In the genomic region with DNA sequence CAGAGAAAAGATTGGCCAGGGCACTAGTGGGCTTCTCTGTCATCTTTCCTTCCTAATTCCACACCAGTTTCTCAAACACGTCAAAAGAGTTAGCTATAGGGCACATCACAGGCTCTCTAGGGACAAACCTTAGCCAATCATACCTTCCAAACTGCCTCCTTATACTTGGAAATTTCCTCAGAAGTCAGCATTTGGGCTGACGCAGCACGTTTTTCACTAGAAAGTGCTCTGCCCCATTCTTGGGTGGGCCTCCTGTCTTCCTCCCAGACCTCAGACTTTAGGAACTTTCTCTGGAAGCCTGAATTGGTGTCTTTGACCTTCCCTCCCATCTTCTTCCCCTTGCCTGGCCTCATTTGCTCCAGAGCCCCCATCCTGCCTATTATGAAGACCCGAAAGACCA, we compare ENCODE assay signal across 8 cellular contexts. TPM values are rescaled to one million over a fixed set of nuclear protein-coding genes. Genes with fewer than 3 reads are reported as not detected.
A peak's percentile ranks its signal among the peaks of the same experiment; 100 is the strongest.
DNase-seq lines count a peak whose midpoint lies in the region; ATAC-seq and TF ChIP-seq lines count a peak whose summit lies in the region.

No MANE protein-coding gene starts in this region.

- in situ Hi-C loops in GM13977 (cut with MboI; ENCODE audit: low pct_unique_long_range_greater_than_20kb, low sequenced_read_pairs, unreplicated experiment): no loop called here

- H3K27me3 Mint-ChIP-seq in HFFc6 (ENCODE audit: insufficient read depth): peaks cover 7% of the 10 kb centered on the region
- peaks cover 10% of the 10 kb centered on the region for H3K27me3 Mint-ChIP-seq in activated CD8-positive, alpha-beta T cell treated with anti-CD3 and anti-CD28 coated beads for 36 hours

- no peaks in the 10 kb centered on the region for H3K9me3 ChIP-seq in right cardiac atrium (ENCODE audit: control insufficient read depth, low read length)

- H3K27ac Mint-ChIP-seq in HFFc6: peak overlapping the region; percentile 100
- no peak overlapping the region for H3K27ac Mint-ChIP-seq in activated CD8-positive, alpha-beta T cell treated with anti-CD3 and anti-CD28 coated beads for 36 hours

- H3K36me3 Mint-ChIP-seq in HFFc6 (ENCODE audit: low read depth): peaks cover 17% of the 10 kb centered on the region
- H3K36me3 Mint-ChIP-seq in activated CD8-positive, alpha-beta T cell treated with anti-CD3 and anti-CD28 coated beads for 36 hours (ENCODE audit: low read depth): peaks cover 6% of the 10 kb centered on the region

- H3K27ac ChIP-seq in right cardiac atrium (ENCODE audit: low read length) (peak overlapping the region; percentile 84), skin epidermis (peak overlapping the region in 18 of 21 experiments; percentile 65 to 93 (median 83))

- H3K9me3 Mint-ChIP-seq in HFFc6: no peaks in the 10 kb centered on the region
- no peaks in the 10 kb centered on the region for H3K9me3 Mint-ChIP-seq in activated CD8-positive, alpha-beta T cell treated with anti-CD3 and anti-CD28 coated beads for 36 hours

- TF ChIP-seq CTCF in HFFc6 (IDR thresholded peaks at IDR 0.05) (no peak), GM13977 (IDR thresholded peaks at IDR 0.05; ENCODE audit: extremely low read depth, insufficient read depth, missing control alignments) (no peak)
- TF ChIP-seq CTCF in activated CD8-positive, alpha-beta T cell treated with anti-CD3 and anti-CD28 coated beads for 36 hours (IDR thresholded peaks at IDR 0.05): no peak

- H3K4me3 Mint-ChIP-seq in HFFc6: peak overlapping the region; percentile 97
- H3K4me3 Mint-ChIP-seq in activated CD8-positive, alpha-beta T cell treated with anti-CD3 and anti-CD28 coated beads for 36 hours: peak overlapping the region; percentile 80

- POLR2A ChIA-PET in activated CD8-positive, alpha-beta T cell treated with anti-CD3 and anti-CD28 coated beads for 36 hours (lab: Charles Lee): interaction anchor here (0.9 to 4.3 kb wide), 6 partner anchors 11 to 25 kb away, joined by 3 to 30 read pairs (median 6); partner anchors contain the start of genes KAZALD1, PDZD7 and SFXN3

- H3K4me1 ChIP-seq in right cardiac atrium (ENCODE audit: control insufficient read depth, insufficient read depth, low read length): no peaks in the 10 kb centered on the region

- no peak for ATAC-seq in activated CD8-positive, alpha-beta T cell treated with anti-CD3 and anti-CD28 coated beads for 36 hours
- ATAC-seq in right cardiac atrium (no peak), HG02798 (IDR thresholded peaks at IDR 0.05; ENCODE audit: poor library complexity, unreplicated experiment) (no peak), GM18873 (IDR thresholded peaks at IDR 0.05; ENCODE audit: low FRiP score, unreplicated experiment) (no peak)

- CTCF ChIA-PET in activated CD8-positive, alpha-beta T cell treated with anti-CD3 and anti-CD28 coated beads for 36 hours (lab: Charles Lee): interaction anchor here (1.2 to 20.4 kb wide), 12 partner anchors 10 to 171 kb away, joined by 3 to 655 read pairs (median 10); partner anchors contain the start of genes KAZALD1, PDZD7 and SFXN3

- intact Hi-C loops in activated CD8-positive, alpha-beta T cell treated with anti-CD3 and anti-CD28 coated beads for 36 hours (cut with micrococcal nuclease): no loop called here
- intact Hi-C loops in right cardiac atrium (cut with DNase I): no loop called here

- H3K4me1 Mint-ChIP-seq in HFFc6 (ENCODE audit: low read depth): peaks cover 45% of the 10 kb centered on the region
- H3K4me1 Mint-ChIP-seq in activated CD8-positive, alpha-beta T cell treated with anti-CD3 and anti-CD28 coated beads for 36 hours (ENCODE audit: low read depth): peaks cover 21% of the 10 kb centered on the region

- 61% methylated on average over 4 of the region's 4 CpGs for WGBS in right cardiac atrium

- H3K4me3 ChIP-seq in right cardiac atrium (ENCODE audit: low read length): peak overlapping the region; percentile 60
- H3K4me3 ChIP-seq in skin epidermis: peak overlapping the region in 6 of 7 experiments; percentile 28 to 55 (median 42)

- H3K27me3 ChIP-seq in right cardiac atrium (ENCODE audit: control insufficient read depth, insufficient read depth): no peaks in the 10 kb centered on the region

- no peak for DNase-seq in HFFc6
- DNase-seq in activated CD8-positive, alpha-beta T cell treated with anti-CD3 and anti-CD28 coated beads for 36 hours: no peak
- no peak for DNase-seq in right cardiac atrium
- no peak for DNase-seq in NAMALWA (ENCODE audit: low spot score)
- no peak for DNase-seq in GM13977 (ENCODE audit: low spot score)

RNA-seq across cellular contexts. Expression of gene SFXN3, which starts 11.1 kb away (rescaled TPM):
- 10 to 100 TPM; 44.1 to 57.4 (median 50.5) TPM for total RNA-seq in HFFc6 (2021; fragmentation: NEBNext Ultra II Directional; extraction: Animal tissue kit (Norgen Biotek cat#: 25700))
- total RNA-seq in activated CD8-positive, alpha-beta T cell treated with anti-CD3 and anti-CD28 coated beads for 36 hours: 10 to 100 TPM; 28.8 to 29.6 TPM
- total RNA-seq in right cardiac atrium: 10 to 100 TPM; 21.1 to 28.1 (median 24.7) TPM
- 18.0 TPM for polyA plus RNA-seq in right cardiac atrium

RNA-seq across cellular contexts. Expression of gene PDZD7, which starts 11.2 kb away (rescaled TPM):
- 1 to 10 TPM; 1.1 to 1.9 (median 1.2) TPM for total RNA-seq in HFFc6 (2021; fragmentation: NEBNext Ultra II Directional; extraction: Animal tissue kit (Norgen Biotek cat#: 25700))
- under 1 TPM; 0.25 to 0.65 TPM for total RNA-seq in activated CD8-positive, alpha-beta T cell treated with anti-CD3 and anti-CD28 coated beads for 36 hours
- total RNA-seq in right cardiac atrium: under 1 TPM; 0.33 to 0.94 (median 0.83) TPM
- polyA plus RNA-seq in right cardiac atrium: 0.41 TPM

RNA-seq across cellular contexts. Expression of gene KAZALD1, which starts 19.7 kb away (rescaled TPM):
- total RNA-seq in HFFc6 (2021; fragmentation: NEBNext Ultra II Directional; extraction: Animal tissue kit (Norgen Biotek cat#: 25700)): 10 to 100 TPM; 14.5 to 21.1 (median 19.9) TPM
- total RNA-seq in activated CD8-positive, alpha-beta T cell treated with anti-CD3 and anti-CD28 coated beads for 36 hours: under 1 TPM; 0.72 to 0.90 TPM
- total RNA-seq in right cardiac atrium: 10 to 100 TPM in 3 of 4 donors, 1 to 10 TPM in 1; 6.7 to 19.1 (median 12.7) TPM
- 15.3 TPM for polyA plus RNA-seq in right cardiac atrium

RNA-seq across cellular contexts. Expression of gene LZTS2, which starts 42.5 kb away (rescaled TPM):
- 10 to 100 TPM; 66.8 to 80.5 (median 74.6) TPM for total RNA-seq in HFFc6 (2021; fragmentation: NEBNext Ultra II Directional; extraction: Animal tissue kit (Norgen Biotek cat#: 25700))
- total RNA-seq in activated CD8-positive, alpha-beta T cell treated with anti-CD3 and anti-CD28 coated beads for 36 hours: 10 to 100 TPM; 14.5 to 15.5 TPM
- 10 to 100 TPM; 42.5 to 48.5 (median 47.5) TPM for total RNA-seq in right cardiac atrium
- 66.4 TPM for polyA plus RNA-seq in right cardiac atrium

RNA-seq across cellular contexts. Expression of gene TWNK, which starts 54.8 kb away (rescaled TPM):
- 1 to 10 TPM; 5.7 to 9.5 (median 7.0) TPM for total RNA-seq in HFFc6 (2021; fragmentation: NEBNext Ultra II Directional; extraction: Animal tissue kit (Norgen Biotek cat#: 25700))
- total RNA-seq in activated CD8-positive, alpha-beta T cell treated with anti-CD3 and anti-CD28 coated beads for 36 hours: 10 to 100 TPM; 18.0 to 19.0 TPM
- total RNA-seq in right cardiac atrium: 1 to 10 TPM; 4.3 to 7.5 (median 5.2) TPM
- 4.4 TPM for polyA plus RNA-seq in right cardiac atrium

Comparison
In these comparisons a context has a peak if more than half of its experiments do, and no peak if none do; other contexts are left out.
1. RNA of gene KAZALD1, which starts 19.7 kb away (total RNA-seq): 14.5 to 21.1 TPM in HFFc6 and 6.7 to 19.1 TPM in right cardiac atrium; 0.72 to 0.90 TPM in activated CD8-positive, alpha-beta T cell treated with anti-CD3 and anti-CD28 coated beads for 36 hours; every median in the first group is over 4 times any median in the second.